Comparison of ENCODE assay signal across 12 cellular contexts in genomic region chr3:42605550-42606173, GRCh38. TPM values are rescaled to one million over a fixed set of nuclear protein-coding genes. Genes with fewer than 3 reads are reported as not detected.
DNase-seq lines count a peak whose midpoint lies in the region; ATAC-seq and TF ChIP-seq lines count a peak whose summit lies in the region.
"Had no signal": no experiment of that assay in that cellular context is flagged by ENCODE, and none has a peak within 500 bp of the region (broad histone marks: within the 10 kb centered on the region; RNA-seq: fewer than 3 reads in every experiment).

No MANE protein-coding gene starts in this region.

- no peak for ATAC-seq in stimulated activated memory B cell treated with anti-CD40 and anti-IgM and Interleukin-4, amounts not matched to agents 10 μg/mL and 1 μg/mL and 100 μg/mL, for 72 hours
- ATAC-seq: activated CD8-positive, alpha-beta T cell treated with anti-CD3 and anti-CD28 coated beads for 36 hours had no signal

- no peak overlapping the region for H2AFZ ChIP-seq in hepatocyte

- H3K27me3 ChIP-seq in adrenal gland (no peaks in the 10 kb centered on the region), hepatocyte (no peaks in the 10 kb centered on the region), thyroid gland (no peaks in the 10 kb centered on the region)

- peak overlapping the region; percentile 71 for H3K27ac Mint-ChIP-seq in stimulated activated memory B cell treated with anti-CD40 and anti-IgM and Interleukin-4, amounts not matched to agents 10 μg/mL and 1 μg/mL and 100 μg/mL, for 72 hours
- H3K27ac Mint-ChIP-seq in activated T-helper 2 cell treated with anti-CD3 and anti-CD28 coated beads, Interferon-gamma antibody, Interleukin-2, Interleukin-4, amounts not matched to agents 10 μg/mL and 5 μg/mL and 100 μg/mL, durations not matched to agents 14 hours and 24 hours and 36 hours, result no peak overlapping the region
- H3K27ac Mint-ChIP-seq: activated CD8-positive, alpha-beta T cell treated with anti-CD3 and anti-CD28 coated beads for 36 hours had no signal

- H3K79me2 ChIP-seq in hepatocyte, result peaks cover 97% of the 10 kb centered on the region

- H3K4me1 ChIP-seq in adrenal gland (replicated peaks in 1 of 2), result peaks cover 16 to 54% of the 10 kb centered on the region in 2 donors
- H3K4me1 ChIP-seq in hepatocyte (ENCODE audit: insufficient read depth), result peaks cover 20% of the 10 kb centered on the region
- peaks cover 11 to 19% of the 10 kb centered on the region in 2 donors for H3K4me1 ChIP-seq in thyroid gland

- H3K27ac ChIP-seq in adrenal gland (peak overlapping the region in 4 of 5 donors; percentile 40 to 66 (median 48)), hepatocyte (no peak overlapping the region), thyroid gland (peak overlapping the region in 1 of 3 donors; percentile 5)
- H3K27ac ChIP-seq: 22Rv1 had no signal

- H3K9me3 ChIP-seq in adrenal gland (replicated peaks in 1 of 3), result no peaks in the 10 kb centered on the region
- H3K9me3 ChIP-seq in hepatocyte (ENCODE audit: low read depth), result no peaks in the 10 kb centered on the region
- no peaks in the 10 kb centered on the region for H3K9me3 ChIP-seq in thyroid gland

- H3K4me1 Mint-ChIP-seq in stimulated activated memory B cell treated with anti-CD40 and anti-IgM and Interleukin-4, amounts not matched to agents 10 μg/mL and 1 μg/mL and 100 μg/mL, for 72 hours, result peaks cover 33% of the 10 kb centered on the region
- peaks cover 43% of the 10 kb centered on the region for H3K4me1 Mint-ChIP-seq in activated T-helper 2 cell treated with anti-CD3 and anti-CD28 coated beads, Interferon-gamma antibody, Interleukin-2, Interleukin-4, amounts not matched to agents 10 μg/mL and 5 μg/mL and 100 μg/mL, durations not matched to agents 14 hours and 24 hours and 36 hours (ENCODE audit: low read depth)

- peaks cover 81% of the 10 kb centered on the region for H4K20me1 ChIP-seq in hepatocyte (ENCODE audit: insufficient read depth, poor library complexity, severe bottlenecking)

- no peaks in the 10 kb centered on the region for H3K27me3 Mint-ChIP-seq in stimulated activated memory B cell treated with anti-CD40 and anti-IgM and Interleukin-4, amounts not matched to agents 10 μg/mL and 1 μg/mL and 100 μg/mL, for 72 hours
- no peaks in the 10 kb centered on the region for H3K27me3 Mint-ChIP-seq in activated T-helper 2 cell treated with anti-CD3 and anti-CD28 coated beads, Interferon-gamma antibody, Interleukin-2, Interleukin-4, amounts not matched to agents 10 μg/mL and 5 μg/mL and 100 μg/mL, durations not matched to agents 14 hours and 24 hours and 36 hours (ENCODE audit: low read depth)
- H3K27me3 Mint-ChIP-seq: activated CD8-positive, alpha-beta T cell treated with anti-CD3 and anti-CD28 coated beads for 36 hours had no signal

- TF ChIP-seq POLR2A in adrenal gland (IDR thresholded peaks at IDR 0.05) (no peak), thyroid gland (IDR thresholded peaks at IDR 0.05) (no peak)

- intact Hi-C loops in adrenal gland (cut with DNase I) (loop anchor here in 1 of 2 donors (10.0 kb wide), 1 partner anchor 49 kb away; the partner anchor contains the start of gene ZBTB47), thyroid gland (cut with DNase I) (loop anchor here (10.0 kb wide), 1 partner anchor 139 kb away; no protein-coding TSS in a partner anchor)
- intact Hi-C loops in activated T-helper 2 cell treated with anti-CD3 and anti-CD28 coated beads, Interferon-gamma antibody, Interleukin-2, Interleukin-4, amounts not matched to agents 10 μg/mL and 5 μg/mL and 100 μg/mL, durations not matched to agents 14 hours and 24 hours and 36 hours (cut with micrococcal nuclease), result no loop called here

- H3K4me3 ChIP-seq in adrenal gland, result no peak overlapping the region
- no peak overlapping the region for H3K4me3 ChIP-seq in hepatocyte
- no peak overlapping the region for H3K4me3 ChIP-seq in thyroid gland (replicated peaks in 1 of 3)

- peaks cover 43% of the 10 kb centered on the region for H3K36me3 Mint-ChIP-seq in stimulated activated memory B cell treated with anti-CD40 and anti-IgM and Interleukin-4, amounts not matched to agents 10 μg/mL and 1 μg/mL and 100 μg/mL, for 72 hours
- peaks cover 68% of the 10 kb centered on the region for H3K36me3 Mint-ChIP-seq in activated T-helper 2 cell treated with anti-CD3 and anti-CD28 coated beads, Interferon-gamma antibody, Interleukin-2, Interleukin-4, amounts not matched to agents 10 μg/mL and 5 μg/mL and 100 μg/mL, durations not matched to agents 14 hours and 24 hours and 36 hours (ENCODE audit: low read depth)

- H3K9me3 Mint-ChIP-seq in stimulated activated memory B cell treated with anti-CD40 and anti-IgM and Interleukin-4, amounts not matched to agents 10 μg/mL and 1 μg/mL and 100 μg/mL, for 72 hours, result no peaks in the 10 kb centered on the region
- H3K9me3 Mint-ChIP-seq in activated T-helper 2 cell treated with anti-CD3 and anti-CD28 coated beads, Interferon-gamma antibody, Interleukin-2, Interleukin-4, amounts not matched to agents 10 μg/mL and 5 μg/mL and 100 μg/mL, durations not matched to agents 14 hours and 24 hours and 36 hours, result peaks cover 6% of the 10 kb centered on the region

- peak overlapping the region; percentile 14 for H3K4me2 ChIP-seq in hepatocyte
- H3K4me2 ChIP-seq: SK-N-SH had no signal

- H3K9me2 ChIP-seq in hepatocyte (replicated peaks; ENCODE audit: insufficient read depth), result no peaks in the 10 kb centered on the region
- H3K9me2 ChIP-seq: SK-N-SH had no signal

- DNase-seq in DMS53 (lab: John Stamatoyannopoulos, UW) (peak; percentile 43), DMS53 treated with DMSO at 0.1 percent for 48 hours (lab: John Stamatoyannopoulos, UW; ENCODE audit: unreplicated experiment) (no peak), adrenal gland (peak in 5 of 7 donors; percentile 52 to 70 (median 66)), hepatocyte (ENCODE audit: low spot score) (no peak), thyroid gland (no peak)
- DNase-seq in activated T-helper 2 cell treated with anti-CD3 and anti-CD28 coated beads, Interferon-gamma antibody, Interleukin-2, Interleukin-4, amounts not matched to agents 10 μg/mL and 5 μg/mL and 100 μg/mL, durations not matched to agents 14 hours and 24 hours and 36 hours (ENCODE audit: low spot score), result no peak
- no peak for DNase-seq in activated CD4-positive, alpha-beta T cell treated with anti-CD3 and anti-CD28 coated beads, Interleukin-2, amount 50 U/mL, for 4 hours
- DNase-seq: activated CD8-positive, alpha-beta T cell treated with anti-CD3 and anti-CD28 coated beads for 36 hours; NCI-H226; SK-N-SH had no signal

- H3K4me3 Mint-ChIP-seq in stimulated activated memory B cell treated with anti-CD40 and anti-IgM and Interleukin-4, amounts not matched to agents 10 μg/mL and 1 μg/mL and 100 μg/mL, for 72 hours, result no peak overlapping the region
- no peak overlapping the region for H3K4me3 Mint-ChIP-seq in activated T-helper 2 cell treated with anti-CD3 and anti-CD28 coated beads, Interferon-gamma antibody, Interleukin-2, Interleukin-4, amounts not matched to agents 10 μg/mL and 5 μg/mL and 100 μg/mL, durations not matched to agents 14 hours and 24 hours and 36 hours (ENCODE audit: low read depth)
- H3K4me3 Mint-ChIP-seq: activated CD8-positive, alpha-beta T cell treated with anti-CD3 and anti-CD28 coated beads for 36 hours had no signal

- WGBS in adrenal gland, 4 donors, result 41 to 48% (median 46%) methylated on average over 5 of the region's 5 CpGs
- 79% methylated on average over 5 of the region's 5 CpGs for WGBS in hepatocyte (ENCODE audit: low lambda C conversion rate, missing lambda C conversion rate)
- WGBS in thyroid gland, 2 donors, result 78 to 79% methylated on average over 5 of the region's 5 CpGs

- TF ChIP-seq CTCF in adrenal gland (IDR thresholded peaks at IDR 0.05), result no peak
- TF ChIP-seq CTCF in hepatocyte (IDR thresholded peaks at IDR 0.05; ENCODE audit: poor library complexity), result no peak
- no peak for TF ChIP-seq CTCF in thyroid gland (IDR thresholded peaks at IDR 0.05)

- H3K36me3 ChIP-seq in adrenal gland (replicated peaks in 1 of 2) (peaks cover 0 to 4% of the 10 kb centered on the region in 2 donors), hepatocyte (replicated peaks; ENCODE audit: insufficient read depth, low read depth) (no peaks in the 10 kb centered on the region), thyroid gland (no peaks in the 10 kb centered on the region)

RNA-seq across cellular contexts. Expression of gene NKTR, which starts 5.2 kb away (rescaled TPM):
- total RNA-seq in adrenal gland, result 100 to 1,000 TPM in 2 of 8 donors, 10 to 100 TPM in 6; 12.7 to 114 (median 49.4) TPM
- polyA plus RNA-seq in adrenal gland, result 10 to 100 TPM; 34.3 to 64.7 (median 47.5) TPM
- 74.3 and 78.9 TPM in 2 replicates for total RNA-seq in hepatocyte
- polyA plus RNA-seq in hepatocyte, result 36.8 and 66.2 TPM in 2 replicates
- total RNA-seq in thyroid gland, result 100 to 1,000 TPM; 157 to 383 (median 197) TPM
- 76.6 and 86.2 TPM in 2 replicates for total RNA-seq in activated T-helper 2 cell treated with anti-CD3 and anti-CD28 coated beads, Interferon-gamma antibody, Interleukin-2, Interleukin-4, amounts not matched to agents 10 μg/mL and 5 μg/mL and 100 μg/mL, durations not matched to agents 14 hours and 24 hours and 36 hours

RNA-seq across cellular contexts. Expression of gene SS18L2, which starts 15.0 kb away (rescaled TPM):
- total RNA-seq in adrenal gland (10 to 100 TPM; 14.2 to 31.2 (median 19.4) TPM), hepatocyte (23.5 and 26.8 TPM in 2 replicates), thyroid gland (10 to 100 TPM; 16.0 to 54.0 (median 27.9) TPM)
- polyA plus RNA-seq in adrenal gland (10 to 100 TPM; 25.8 to 43.0 (median 35.4) TPM), hepatocyte (53.7 and 61.7 TPM in 2 replicates)
- total RNA-seq in activated T-helper 2 cell treated with anti-CD3 and anti-CD28 coated beads, Interferon-gamma antibody, Interleukin-2, Interleukin-4, amounts not matched to agents 10 μg/mL and 5 μg/mL and 100 μg/mL, durations not matched to agents 14 hours and 24 hours and 36 hours, result 62.4 and 67.1 TPM in 2 replicates

RNA-seq across cellular contexts. Expression of gene SEC22C, which starts 23.9 kb away (rescaled TPM):
- total RNA-seq in adrenal gland (10 to 100 TPM; 37.0 to 65.7 (median 43.0) TPM), hepatocyte (44.1 and 53.9 TPM in 2 replicates), thyroid gland (10 to 100 TPM; 59.9 to 66.4 (median 62.7) TPM)
- polyA plus RNA-seq in adrenal gland (10 to 100 TPM; 13.7 to 43.1 (median 19.6) TPM), hepatocyte (23.5 and 31.4 TPM in 2 replicates)
- total RNA-seq in activated T-helper 2 cell treated with anti-CD3 and anti-CD28 coated beads, Interferon-gamma antibody, Interleukin-2, Interleukin-4, amounts not matched to agents 10 μg/mL and 5 μg/mL and 100 μg/mL, durations not matched to agents 14 hours and 24 hours and 36 hours, result 36.1 and 40.1 TPM in 2 replicates

RNA-seq across cellular contexts. Expression of gene ZBTB47, which starts 47.8 kb away (rescaled TPM):
- total RNA-seq in adrenal gland (10 to 100 TPM; 21.6 to 39.4 (median 30.1) TPM), hepatocyte (12.3 and 14.2 TPM in 2 replicates), thyroid gland (10 to 100 TPM; 33.3 to 44.4 (median 42.0) TPM)
- polyA plus RNA-seq in adrenal gland (10 to 100 TPM in 2 of 3 donors, 1 to 10 TPM in 1; 7.0 to 23.6 (median 13.3) TPM), hepatocyte (4.7 and 7.0 TPM in 2 replicates)
- total RNA-seq in activated T-helper 2 cell treated with anti-CD3 and anti-CD28 coated beads, Interferon-gamma antibody, Interleukin-2, Interleukin-4, amounts not matched to agents 10 μg/mL and 5 μg/mL and 100 μg/mL, durations not matched to agents 14 hours and 24 hours and 36 hours, result 0.16 and 0.44 TPM in 2 replicates

Comparison
In these comparisons a context has a peak if more than half of its experiments do, and no peak if none do; other contexts are left out.
1. DNase-seq: peak in DMS53 (single experiment) and adrenal gland (5 of 7); none in DMS53 treated with DMSO at 0.1 percent for 48 hours (single experiment), hepatocyte (single experiment), thyroid gland (0 of 2), activated T-helper 2 cell treated with anti-CD3 and anti-CD28 coated beads, Interferon-gamma antibody, Interleukin-2, Interleukin-4, amounts not matched to agents 10 μg/mL and 5 μg/mL and 100 μg/mL, durations not matched to agents 14 hours and 24 hours and 36 hours (single experiment) and activated CD4-positive, alpha-beta T cell treated with anti-CD3 and anti-CD28 coated beads, Interleukin-2, amount 50 U/mL, for 4 hours (0 of 2).